19 cellular contexts compared by ENCODE assay signal in genomic region chr9:79382468-79382867, GRCh38.
DNase-seq lines count a peak whose midpoint lies in the region; ATAC-seq and TF ChIP-seq lines count a peak whose summit lies in the region.
"Had no signal": no experiment of that assay in that cellular context is flagged by ENCODE, and none has a peak within 500 bp of the region (broad histone marks: within the 10 kb centered on the region; RNA-seq: fewer than 3 reads in every experiment).

No MANE protein-coding gene starts in this region.

- peaks cover 14% of the 10 kb centered on the region for H3K36me3 ChIP-seq in DOHH2 (ENCODE audit: control insufficient read depth, low read length)
- H3K36me3 ChIP-seq in SJCRH30, result no peaks in the 10 kb centered on the region
- H3K36me3 ChIP-seq in left lung, result no peaks in the 10 kb centered on the region
- H3K36me3 ChIP-seq: esophagus muscularis mucosa, sigmoid colon, thoracic aorta had no signal

- H3K4me3 ChIP-seq in DOHH2 (ENCODE audit: low read length) (peak overlapping the region; percentile 5; the same call in 1 of the 2 replicates), SJCRH30 (no peak overlapping the region), left lung (no peak overlapping the region), coronary artery (no peak overlapping the region)
- H3K4me3 ChIP-seq: esophagus muscularis mucosa, sigmoid colon, thoracic aorta had no signal

- H3K4me1 ChIP-seq in DOHH2 (ENCODE audit: control insufficient read depth, low read length), result peaks cover 65% of the 10 kb centered on the region
- peaks cover 53% of the 10 kb centered on the region for H3K4me1 ChIP-seq in SJCRH30
- H3K4me1 ChIP-seq in left lung, result no peaks in the 10 kb centered on the region
- H3K4me1 ChIP-seq: esophagus muscularis mucosa, sigmoid colon had no signal

- H3K27ac ChIP-seq in DOHH2 (ENCODE audit: low read depth, low read length) (peak overlapping the region; percentile 24; the same call in 1 of the 2 replicates), SJCRH30 (peak overlapping the region; percentile 5; the same call in 1 of the 2 replicates), left lung (no peak overlapping the region), coronary artery (no peak overlapping the region)
- H3K27ac ChIP-seq: esophagus muscularis mucosa, KMS-11, sigmoid colon, thoracic aorta had no signal

- no peaks in the 10 kb centered on the region for H3K9me2 ChIP-seq in DOHH2 (replicated peaks; ENCODE audit: control insufficient read depth, low read length)

- H3K4me2 ChIP-seq in DOHH2 (ENCODE audit: low read length), result peak overlapping the region; percentile 26
- H3K4me2 ChIP-seq: KMS-11 had no signal

- H4K20me1 ChIP-seq in DOHH2 (ENCODE audit: control insufficient read depth, insufficient read depth, low read depth, low read length), result no peaks in the 10 kb centered on the region

- no peaks in the 10 kb centered on the region for H3K79me2 ChIP-seq in DOHH2 (ENCODE audit: control insufficient read depth, low read length)

- intact Hi-C loops in left lung (cut with DNase I), result no loop called here

- peak; percentile 60 for ATAC-seq in left lung
- ATAC-seq in GM19395 (IDR thresholded peaks at IDR 0.05; ENCODE audit: unreplicated experiment), result no peak
- ATAC-seq: PC-3 had no signal

- H3F3A ChIP-seq in DOHH2 (ENCODE audit: control insufficient read depth, insufficient read depth), result peaks cover 18% of the 10 kb centered on the region

- DNase-seq in HT1080 (ENCODE audit: low read depth) (peak; percentile 27), SJCRH30 (peak; percentile 27 to 49), left lung (no peak), NCI-H2081 treated with DMSO at 0.1 percent for 48 hours (lab: John Stamatoyannopoulos, UW) (no peak), OCI-M1 (lab: John Stamatoyannopoulos, UW) (no peak), coronary artery (ENCODE audit: low spot score) (no peak)
- DNase-seq: activated CD4-positive, alpha-beta T cell treated with anti-CD3 and anti-CD28 coated beads, Interleukin-2, amount 10 ng/mL, durations not matched to agents 24 days and 14 days; activated T-cell treated with anti-CD3 and anti-CD28 coated beads for 4 hours; Calu3; NCI-H1436; NCI-H526 treated with DMSO at 0.1 percent for 48 hours; PC-3; sigmoid colon; T-helper 9 cell had no signal

- H3K27me3 ChIP-seq in DOHH2 (ENCODE audit: control insufficient read depth, low read length), result no peaks in the 10 kb centered on the region
- no peaks in the 10 kb centered on the region for H3K27me3 ChIP-seq in SJCRH30
- H3K27me3 ChIP-seq in left lung, result no peaks in the 10 kb centered on the region
- H3K27me3 ChIP-seq: esophagus muscularis mucosa, sigmoid colon had no signal

- H3K9me3 ChIP-seq in DOHH2 (ENCODE audit: control insufficient read depth, insufficient read depth, low read length) (peaks cover 13% of the 10 kb centered on the region), SJCRH30 (replicated peaks) (peaks cover 14% of the 10 kb centered on the region), left lung (peaks cover 0 to 12% of the 10 kb centered on the region in 2 donors)
- H3K9me3 ChIP-seq: thoracic aorta had no signal

- TF ChIP-seq CTCF in DOHH2 (IDR thresholded peaks at IDR 0.05; ENCODE audit: low read depth, low read length, poor library complexity, severe bottlenecking), result no peak
- no peak for TF ChIP-seq CTCF in left lung (IDR thresholded peaks at IDR 0.05)
- no peak for TF ChIP-seq CTCF in coronary artery (IDR thresholded peaks at IDR 0.05)

Comparison
In these comparisons a context has a peak if more than half of its experiments do, and no peak if none do; other contexts are left out.
1. H3K27ac ChIP-seq: peak in DOHH2 (single experiment) and SJCRH30 (single experiment); none in left lung (0 of 2) and coronary artery (0 of 2).
2. DNase-seq: peak in HT1080 (single experiment) and SJCRH30 (2 of 2); none in left lung (0 of 2), NCI-H2081 treated with DMSO at 0.1 percent for 48 hours (single experiment), OCI-M1 (single experiment) and coronary artery (single experiment).